Comparison of ENCODE assay signal across 18 cellular contexts in genomic region chr7:87426160-87426559, GRCh38.
DNase-seq lines count a peak whose midpoint lies in the region; ATAC-seq and TF ChIP-seq lines count a peak whose summit lies in the region.
"Had no signal": no experiment of that assay in that cellular context is flagged by ENCODE, and none has a peak within 500 bp of the region (broad histone marks: within the 10 kb centered on the region; RNA-seq: fewer than 3 reads in every experiment).

No MANE protein-coding gene starts in this region.

- 0 out of 2 replicates have a peak, but pooled peaks cover 4% of the 10 kb centered on the region for H3K4me1 ChIP-seq in MM.1S (ENCODE audit: low read length)
- no peaks in the 10 kb centered on the region for H3K4me1 ChIP-seq in effector memory CD4-positive, alpha-beta T cell (ENCODE audit: control insufficient read depth, insufficient read depth, low read length, poor library complexity, severe bottlenecking)
- H3K4me1 ChIP-seq: left lung, Peyer's patch, suprapubic skin had no signal

- H4K20me1 ChIP-seq in MM.1S (ENCODE audit: insufficient read depth, low read length), result no peaks in the 10 kb centered on the region

- H3K4me2 ChIP-seq in MM.1S (ENCODE audit: low read depth, low read length), result peak overlapping the region; percentile 7; the same call in 1 of the 2 replicates

- no peaks in the 10 kb centered on the region for H3K27me3 ChIP-seq in MM.1S (replicated peaks; ENCODE audit: insufficient read depth, low read length)
- no peaks in the 10 kb centered on the region for H3K27me3 ChIP-seq in effector memory CD4-positive, alpha-beta T cell (replicated peaks; ENCODE audit: control insufficient read depth, insufficient read depth, low read length, poor library complexity, severe bottlenecking)
- H3K27me3 ChIP-seq: left lung, Peyer's patch, suprapubic skin had no signal

- DNase-seq in MM.1S (peak; percentile 10), NK-92 (lab: John Stamatoyannopoulos, UW; ENCODE audit: unreplicated experiment) (no peak), KBM-7 (no peak)
- DNase-seq in stimulated activated CD4-positive, alpha-beta T cell treated with anti-CD3 and anti-CD28 coated beads, Interleukin-12 subunit alpha, Interleukin-12 subunit beta, amount 100 ng/mL, for 4 hours, result no peak
- no peak for DNase-seq in effector memory CD4-positive, alpha-beta T cell
- DNase-seq: activated CD4-positive, alpha-beta T cell treated with anti-CD3 and anti-CD28 coated beads, Interleukin-2, amount 50 U/mL, for 1 hour; activated naive CD8-positive, alpha-beta T cell treated with anti-CD3 and anti-CD28 coated beads for 36 hours; activated T-cell treated with anti-CD3 and anti-CD28 coated beads, Interleukin-2, amount 50 U/mL, for 24 hours; EL; left lung; NCI-H82; Peyer's patch; stimulated activated CD4-positive, alpha-beta T cell treated with anti-CD3 and anti-CD28 coated beads, Interleukin-4, amount 100 ng/mL, for 24 hours had no signal

- in situ Hi-C loops in KBM-7 (cut with MboI; ENCODE audit: low pct_unique_long_range_greater_than_20kb, low sequenced_read_pairs), result no loop called here

- ATAC-seq in GM18907 (IDR thresholded peaks at IDR 0.05; ENCODE audit: unreplicated experiment) (peak; percentile 79), GM21526 (IDR thresholded peaks at IDR 0.05; ENCODE audit: low FRiP score, unreplicated experiment) (peak; percentile 48), HG03025 (IDR thresholded peaks at IDR 0.05; ENCODE audit: low FRiP score, unreplicated experiment) (peak; percentile 61)
- ATAC-seq: left lung had no signal

- H3K9me3 ChIP-seq in MM.1S (replicated peaks; ENCODE audit: insufficient read depth, low read length), result no peaks in the 10 kb centered on the region
- H3K9me3 ChIP-seq in effector memory CD4-positive, alpha-beta T cell (ENCODE audit: control insufficient read depth, low read length), result no peaks in the 10 kb centered on the region
- H3K9me3 ChIP-seq: left lung, Peyer's patch, suprapubic skin had no signal

- TF ChIP-seq CTCF in MM.1S (IDR thresholded peaks at IDR 0.05; ENCODE audit: low read length), result no peak

- no peaks in the 10 kb centered on the region for H3K9me2 ChIP-seq in MM.1S (replicated peaks; ENCODE audit: insufficient read depth, low read length)

- no peaks in the 10 kb centered on the region for H3K36me3 ChIP-seq in MM.1S (replicated peaks; ENCODE audit: insufficient read depth, low read length)
- H3K36me3 ChIP-seq in effector memory CD4-positive, alpha-beta T cell (ENCODE audit: control insufficient read depth, insufficient read depth, low read length), result no peaks in the 10 kb centered on the region
- H3K36me3 ChIP-seq: left lung, Peyer's patch had no signal

- no peak overlapping the region for H2AFZ ChIP-seq in MM.1S (ENCODE audit: low read length)

- no peak overlapping the region for H3K9ac ChIP-seq in MM.1S (ENCODE audit: low read length)

- no peak overlapping the region for H3K4me3 ChIP-seq in MM.1S (ENCODE audit: low read length)
- no peak overlapping the region for H3K4me3 ChIP-seq in effector memory CD4-positive, alpha-beta T cell (ENCODE audit: insufficient read depth, low read depth, low read length, poor library complexity, severe bottlenecking)
- H3K4me3 ChIP-seq: left lung, Peyer's patch, suprapubic skin had no signal

- no peaks in the 10 kb centered on the region for H3F3A ChIP-seq in MM.1S (ENCODE audit: insufficient read depth, low read length)

- H3K27ac ChIP-seq in MM.1S (ENCODE audit: low read length), result no peak overlapping the region
- no peak overlapping the region for H3K27ac ChIP-seq in effector memory CD4-positive, alpha-beta T cell (ENCODE audit: insufficient read depth, low read length, poor library complexity, severe bottlenecking)
- H3K27ac ChIP-seq: HL-60, left lung, Peyer's patch, suprapubic skin had no signal

- H3K79me2 ChIP-seq in MM.1S (ENCODE audit: low read length), result no peaks in the 10 kb centered on the region
